1 cellular context compared by ENCODE assay signal in genomic region chr17:41779954-41780353, GRCh38.
TF ChIP-seq lines count a peak whose summit lies in the region.

No MANE protein-coding gene starts in this region.

TF ChIP-seq in A549, 52 proteins besides CTCF, POLR2A, EP300 and RAD21:
- TF ChIP-seq USF2 (IDR thresholded peaks at IDR 0.05), result no peak
